Comparison of ENCODE assay signal across 10 cellular contexts in the genomic region with DNA sequence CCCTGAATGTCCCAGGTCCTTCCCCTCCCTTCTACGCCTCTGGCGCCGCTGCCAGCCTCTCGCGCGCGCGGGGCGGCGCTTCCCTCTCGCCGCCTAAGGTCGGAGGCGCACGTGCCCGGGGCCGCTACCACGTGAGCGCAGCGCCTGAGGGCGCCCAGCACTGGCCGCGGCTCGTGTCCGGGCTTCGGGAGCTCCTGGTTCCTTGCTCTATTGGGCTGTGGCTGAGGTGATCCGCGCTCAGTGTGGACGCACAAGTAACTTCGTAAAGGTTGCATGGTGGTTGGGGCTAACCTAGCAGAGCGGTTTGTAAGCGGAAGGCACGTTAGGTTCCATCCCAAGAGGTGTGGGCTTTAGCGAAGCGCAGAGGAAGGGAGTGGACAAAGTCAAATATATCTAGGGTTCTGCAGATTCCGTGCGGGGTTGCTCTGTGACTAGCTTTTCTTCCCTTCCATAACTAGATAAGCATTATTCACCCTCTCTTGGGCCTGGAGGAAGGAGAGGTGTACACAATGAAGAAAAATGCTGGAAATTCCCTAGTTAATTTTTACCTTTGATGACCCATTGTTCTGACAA. TPM values are rescaled to one million over a fixed set of nuclear protein-coding genes. Genes with fewer than 3 reads are reported as not detected.
DNase-seq lines count a peak whose midpoint lies in the region; ATAC-seq and TF ChIP-seq lines count a peak whose summit lies in the region.
"Had no signal": no experiment of that assay in that cellular context is flagged by ENCODE, and none has a peak within 500 bp of the region (broad histone marks: within the 10 kb centered on the region; RNA-seq: fewer than 3 reads in every experiment).

No MANE protein-coding gene starts in this region.

- peak overlapping the region; percentile 55 for H3K4me3 ChIP-seq in H7 (ENCODE audit: insufficient read depth, low read depth, low read length)
- peak overlapping the region; percentile 61 for H3K4me3 ChIP-seq in astrocyte of the cerebellum (ENCODE audit: low read depth, low read length)
- H3K4me3 ChIP-seq in iPS DF 6.9 (ENCODE audit: low read length), result peak overlapping the region; percentile 30; the same call in 1 of the 2 replicates

- H3K27me3 ChIP-seq in H7 (ENCODE audit: control insufficient read depth, insufficient read depth, low read length) (peaks cover 52% of the 10 kb centered on the region), iPS DF 6.9 (ENCODE audit: control insufficient read depth, insufficient read depth, low read length) (peaks cover 30% of the 10 kb centered on the region)

- peak; percentile 76 for ATAC-seq in sciatic nerve
- no peak for ATAC-seq in HG03439 (IDR thresholded peaks at IDR 0.05; ENCODE audit: unreplicated experiment)
- ATAC-seq in HG03045 (IDR thresholded peaks at IDR 0.05; ENCODE audit: unreplicated experiment), result no peak

- H3K9me3 ChIP-seq in iPS DF 6.9 (ENCODE audit: control insufficient read depth, insufficient read depth, low read length), result no peaks in the 10 kb centered on the region

- intact Hi-C loops in sciatic nerve (cut with DNase I), result loop anchor here (5.0 kb wide), 1 partner anchor 372 kb away; no protein-coding TSS in a partner anchor

- H3K27ac ChIP-seq in iPS DF 6.9 (ENCODE audit: low read length), result no peak overlapping the region
- H3K27ac ChIP-seq: KMS-11 had no signal

- WGBS in iPS DF 6.9 (ENCODE audit: insufficient coverage, insufficient read length), result no CpG with 5 or more reads among the region's 37 CpGs

- peaks cover 3% of the 10 kb centered on the region; the same call in 1 of the 2 replicates for H3K4me1 ChIP-seq in iPS DF 6.9 (ENCODE audit: control insufficient read depth, insufficient read depth, low read length)

- no peak for TF ChIP-seq CTCF in astrocyte of the cerebellum (IDR thresholded peaks at IDR 0.05; ENCODE audit: low read depth, low read length, missing control alignments)

- DNase-seq in H7 (peak; percentile 70), astrocyte of the cerebellum (ENCODE audit: low read depth) (no peak), iPS DF 6.9 (ENCODE audit: low read depth, low spot score) (no peak), sciatic nerve (ENCODE audit: low spot score) (peak; percentile 56), KBM-7 (no peak)
- DNase-seq in NK-92 treated with Interleukin-12 subunit alpha and Interleukin-12 subunit beta, amount 100 ng/mL, for 24 hours (lab: John Stamatoyannopoulos, UW), result no peak
- DNase-seq: activated CD4-positive, alpha-beta T cell treated with anti-CD3 and anti-CD28 coated beads, Interleukin-2, amount 50 U/mL, for 48 hours had no signal

- in situ Hi-C loops in astrocyte of the cerebellum (cut with HindIII; ENCODE audit: low sequenced_read_pairs) (no loop called here), KBM-7 (cut with MboI; ENCODE audit: low pct_unique_long_range_greater_than_20kb, low sequenced_read_pairs) (no loop called here)

- H3K36me3 ChIP-seq in H7 (replicated peaks; ENCODE audit: control insufficient read depth, insufficient read depth, low read length) (no peaks in the 10 kb centered on the region), iPS DF 6.9 (ENCODE audit: control insufficient read depth, insufficient read depth, low read length) (no peaks in the 10 kb centered on the region)

RNA-seq across cellular contexts. Expression of a gene that starts 1.8 kb away (rescaled TPM):
- 0.31 and 1.1 TPM in 2 replicates for total RNA-seq in H7 (2014; rRNA removed; shearing (Covaris generic))
- 14.3 TPM for total RNA-seq in sciatic nerve

Comparison
In these comparisons a context has a peak if more than half of its experiments do, and no peak if none do; other contexts are left out.
1. DNase-seq: peak in H7 (single experiment) and sciatic nerve (single experiment); none in astrocyte of the cerebellum (single experiment), iPS DF 6.9 (single experiment), NK-92 treated with Interleukin-12 subunit alpha and Interleukin-12 subunit beta, amount 100 ng/mL, for 24 hours (single experiment) and KBM-7 (single experiment).
2. Peak in every context shown above with its lines, with median percentiles within 50 percentile points of each other: H3K4me3 ChIP-seq.